In genomic region chr19:32744555-32745325, GRCh38 we compare ENCODE assay signal across 21 cellular contexts. TPM values are rescaled to one million over a fixed set of nuclear protein-coding genes. Genes with fewer than 3 reads are reported as not detected.
"Had no signal": no experiment of that assay in that cellular context is flagged by ENCODE, and none has a peak within 500 bp of the region (broad histone marks: within the 10 kb centered on the region; RNA-seq: fewer than 3 reads in every experiment).

No MANE protein-coding gene starts in this region.

- H3K4me2 ChIP-seq: KMS-11 had no signal

- H3K4me1 Mint-ChIP-seq: activated B cell treated with CpG ODN at 0.5 μM for 24 hours, IgD-negative memory B cell, T-helper 17 cell had no signal

- H3K9ac ChIP-seq: KMS-11 had no signal

- H3K4me3 ChIP-seq: MG63 had no signal

- H3K36me3 Mint-ChIP-seq: activated CD4-positive, alpha-beta memory T cell treated with anti-CD3 and anti-CD28 coated beads for 36 hours; activated naive CD4-positive, alpha-beta T cell treated with anti-CD3 and anti-CD28 coated beads, Interleukin-2, amount 50 U/mL, for 24 hours; IgD-negative memory B cell had no signal

- H3K36me3 ChIP-seq: MG63 had no signal

- H3K4me3 Mint-ChIP-seq: activated B cell treated with CpG ODN at 0.5 μM for 24 hours; activated CD4-positive, alpha-beta memory T cell treated with anti-CD3 and anti-CD28 coated beads for 36 hours; activated CD4-positive, alpha-beta T cell treated with anti-CD3 and anti-CD28 coated beads, Interleukin-2, amount 10 ng/mL, durations not matched to agents 7 days and 5 days; activated naive CD4-positive, alpha-beta T cell treated with anti-CD3 and anti-CD28 coated beads, Interleukin-2, amount 50 U/mL, for 24 hours; T-helper 17 cell had no signal

- H3K27ac ChIP-seq: KMS-11 had no signal

- H3K9me3 ChIP-seq: MG63 had no signal

- H3K27me3 Mint-ChIP-seq: T-helper 17 cell had no signal

- DNase-seq: activated B cell treated with CpG ODN at 0.5 μM for 24 hours; activated CD4-positive, alpha-beta memory T cell treated with anti-CD3 and anti-CD28 coated beads for 36 hours; activated CD4-positive, alpha-beta T cell treated with anti-CD3 and anti-CD28 coated beads, Interleukin-2, amount 10 ng/mL, durations not matched to agents 7 days and 5 days; activated CD8-positive, alpha-beta memory T cell treated with anti-CD3 and anti-CD28 coated beads, Interleukin-2, amount 50 U/mL, for 4 hours; activated effector memory CD4-positive, alpha-beta T cell treated with Interleukin-2 at 50 U/mL for 16 hours; activated naive CD4-positive, alpha-beta T cell; activated T-cell treated with anti-CD3 and anti-CD28 coated beads, Interleukin-2, amount 50 U/mL, for 1 hour; anterior cingulate cortex; MG63; NCI-H1092 treated with DMSO at 0.1 percent for 48 hours; NCI-H1417 treated with DMSO at 0.1 percent for 48 hours; NCI-H1694; NCI-H2029; NCI-H2107; NCI-H524; PC-3; SIG-M5 had no signal

- H3K9me3 Mint-ChIP-seq: activated B cell treated with CpG ODN at 0.5 μM for 24 hours; activated CD4-positive, alpha-beta memory T cell treated with anti-CD3 and anti-CD28 coated beads for 36 hours; activated naive CD4-positive, alpha-beta T cell treated with anti-CD3 and anti-CD28 coated beads, Interleukin-2, amount 50 U/mL, for 24 hours; IgD-negative memory B cell had no signal

- H3K27me3 ChIP-seq: MG63 had no signal

- H3K27ac Mint-ChIP-seq: activated B cell treated with CpG ODN at 0.5 μM for 24 hours; activated CD4-positive, alpha-beta memory T cell treated with anti-CD3 and anti-CD28 coated beads for 36 hours; activated CD4-positive, alpha-beta T cell treated with anti-CD3 and anti-CD28 coated beads, Interleukin-2, amount 10 ng/mL, durations not matched to agents 7 days and 5 days; activated naive CD4-positive, alpha-beta T cell treated with anti-CD3 and anti-CD28 coated beads, Interleukin-2, amount 50 U/mL, for 24 hours; IgD-negative memory B cell; T-helper 17 cell had no signal

- ATAC-seq: PC-3 had no signal

RNA-seq across cellular contexts. Expression of gene TDRD12, which starts 25.2 kb away (rescaled TPM):
- total RNA-seq: PC-3 had no signal
